In genomic region chr3:8658326-8659212, GRCh38 we compare ENCODE assay signal across 8 cellular contexts. TPM values are rescaled to one million over a fixed set of nuclear protein-coding genes. Genes with fewer than 3 reads are reported as not detected.
DNase-seq lines count a peak whose midpoint lies in the region; ATAC-seq and TF ChIP-seq lines count a peak whose summit lies in the region.

No MANE protein-coding gene starts in this region.

- H3K4me3 ChIP-seq in HCT116 (replicated peaks in 1 of 2; ENCODE audit: low read depth in 1 of 2, low read length in 2 of 2), result peak overlapping the region in 1 of 2 experiments; percentile 32; a peak in 1 of 4 replicates
- no peak overlapping the region for H3K4me3 ChIP-seq in Karpas-422 (ENCODE audit: low read length)

- CTCF ChIA-PET in HCT116 (lab: Charles Lee), result no interaction called here

- H3K27ac ChIP-seq in HCT116 (ENCODE audit: low read depth, low read length), result no peak overlapping the region
- H3K27ac ChIP-seq in Karpas-422 (ENCODE audit: low read length), result no peak overlapping the region

- TF ChIP-seq POLR2A in GM18505 (IDR thresholded peaks at IDR 0.05; ENCODE audit: borderline replicate concordance, extremely low read depth, insufficient read depth, insufficient read length) (no peak), HCT116 (IDR thresholded peaks at IDR 0.05; ENCODE audit: borderline replicate concordance, extremely low read depth, insufficient read depth, insufficient read length) (no peak)

- TF ChIP-seq RAD21 in HCT116 (IDR thresholded peaks at IDR 0.05; ENCODE audit: low read depth), result no peak

- H3K4me1 ChIP-seq in HCT116 (ENCODE audit: control insufficient read depth in 1 of 2, insufficient read depth in 2 of 2, low read length in 2 of 2), result peaks cover 18 to 40% of the 10 kb centered on the region in 2 experiments
- peaks cover 7% of the 10 kb centered on the region; the same call in 1 of the 2 replicates for H3K4me1 ChIP-seq in Karpas-422 (ENCODE audit: low read length)

- H3K36me3 Mint-ChIP-seq in brain (no peaks in the 10 kb centered on the region), endothelial cell (ENCODE audit: low read depth, unreplicated experiment) (no peaks in the 10 kb centered on the region)

- BruUV-seq in HCT116 (replicated peaks; lab: Mats Ljungman, UMichigan), result no TSS peak

- RAD21 ChIA-PET in HCT116 (lab: Charles Lee; ENCODE audit: low non-redundant PET in 1 of 2, low total read pairs in 2 of 2, uncharacterized antibody in 2 of 2, unreplicated experiment in 2 of 2), result no interaction called here

- POLR2A ChIA-PET in HCT116 (lab: Charles Lee), result no interaction called here

- H3K9me3 Mint-ChIP-seq in brain (peaks cover 2 to 13% (median 4%) of the 10 kb centered on the region in 5 experiments), endothelial cell (ENCODE audit: unreplicated experiment) (no peaks in the 10 kb centered on the region)

- peak overlapping the region; percentile 66 for H2AFZ ChIP-seq in HCT116 (ENCODE audit: low read depth, low read length, poor library complexity, severe bottlenecking)
- H2AFZ ChIP-seq in Karpas-422 (ENCODE audit: low read length), result no peak overlapping the region

- peak overlapping the region; percentile 67 for H3K4me2 ChIP-seq in HCT116 (ENCODE audit: low read length)
- no peak overlapping the region for H3K4me2 ChIP-seq in Karpas-422 (ENCODE audit: low read depth, low read length, poor library complexity, severe bottlenecking)

- H3K9me3 ChIP-seq in HCT116 (ENCODE audit: control insufficient read depth in 1 of 2, insufficient read depth in 1 of 2, low read depth in 1 of 2, low read length in 2 of 2) (no peaks in the 10 kb centered on the region), Karpas-422 (ENCODE audit: low read length) (no peaks in the 10 kb centered on the region)

- intact Hi-C loops in HCT116 (cut with micrococcal nuclease), result no loop called here

- TF ChIP-seq CTCF in HCT116 (IDR thresholded peaks at IDR 0.05 in 2 of 3, conservative IDR thresholded peaks at IDR 0.05 in 1 of 3; ENCODE audit: borderline replicate concordance in 1 of 3, insufficient read depth in 1 of 3, low read depth in 2 of 3, low read length in 2 of 3) (no peak), brain (conservative IDR thresholded peaks at IDR 0.05) (no peak), endothelial cell (IDR thresholded peaks at IDR 0.05; ENCODE audit: unreplicated experiment) (no peak)

- peaks cover 77% of the 10 kb centered on the region for H3K4me1 Mint-ChIP-seq in brain
- H3K4me1 Mint-ChIP-seq in endothelial cell (ENCODE audit: unreplicated experiment), result peaks cover 9% of the 10 kb centered on the region

- DNase-seq in HCT116 (ENCODE audit: low read depth, low spot score), result no peak
- peak; percentile 16 for DNase-seq in MV-4-11 (lab: John Stamatoyannopoulos, UW)
- DNase-seq in myocyte (ENCODE audit: low read depth), result peak; percentile 99
- no peak for DNase-seq in stimulated activated CD4-positive, alpha-beta T cell treated with anti-CD3 and anti-CD28 coated beads, Interleukin-2, amount 100 ng/mL, for 48 hours
- DNase-seq in endothelial cell (ENCODE audit: low spot score), result no peak
- no peak for DNase-seq in Karpas-422

- peak; percentile 90 for ATAC-seq in GM18505 (IDR thresholded peaks at IDR 0.05; ENCODE audit: unreplicated experiment)
- peak; percentile 77 for ATAC-seq in HCT116

- H3K27me3 Mint-ChIP-seq in brain (peaks cover 11% of the 10 kb centered on the region), endothelial cell (ENCODE audit: unreplicated experiment) (peaks cover 10% of the 10 kb centered on the region)

- H3K9me2 ChIP-seq in HCT116 (ENCODE audit: insufficient read depth), result no peaks in the 10 kb centered on the region
- H3K9me2 ChIP-seq in Karpas-422 (replicated peaks; ENCODE audit: insufficient read depth, low read length), result no peaks in the 10 kb centered on the region

- H3K27me3 ChIP-seq in HCT116 (ENCODE audit: insufficient read depth, low read length) (no peaks in the 10 kb centered on the region), Karpas-422 (ENCODE audit: low read length) (no peaks in the 10 kb centered on the region)

- H3K9ac ChIP-seq in HCT116 (ENCODE audit: low read length), result peak overlapping the region; percentile 24; the same call in 1 of the 2 replicates
- H3K9ac ChIP-seq in Karpas-422 (ENCODE audit: low read length), result no peak overlapping the region

- peak overlapping the region in 2 of 5 experiments; percentile 10 to 22 for H3K4me3 Mint-ChIP-seq in brain
- no peak overlapping the region for H3K4me3 Mint-ChIP-seq in endothelial cell (ENCODE audit: unreplicated experiment)

- H3K36me3 ChIP-seq in HCT116 (ENCODE audit: control insufficient read depth in 1 of 2, insufficient read depth in 2 of 2, low read length in 2 of 2), result no peaks in the 10 kb centered on the region
- no peaks in the 10 kb centered on the region for H3K36me3 ChIP-seq in Karpas-422 (ENCODE audit: insufficient read depth, low read length)

- no peaks in the 10 kb centered on the region for H4K20me1 ChIP-seq in HCT116 (ENCODE audit: insufficient read depth)
- H4K20me1 ChIP-seq in Karpas-422 (ENCODE audit: insufficient read depth, low read depth, low read length), result no peaks in the 10 kb centered on the region

- H3K79me2 ChIP-seq in HCT116 (ENCODE audit: insufficient read depth, low read length), result no peaks in the 10 kb centered on the region
- no peaks in the 10 kb centered on the region for H3K79me2 ChIP-seq in Karpas-422 (ENCODE audit: low read length)

- H3K27ac Mint-ChIP-seq in brain (peak overlapping the region in 3 of 5 experiments; percentile 86 to 93 (median 91)), endothelial cell (ENCODE audit: unreplicated experiment) (no peak overlapping the region)

TF ChIP-seq in HCT116, 20 proteins besides CTCF, POLR2A, EP300 and RAD21:
- no peak for TF ChIP-seq TCF7L2 (IDR thresholded peaks at IDR 0.05; ENCODE audit: borderline replicate concordance, extremely low read depth, insufficient read depth, insufficient read length)
- peak; percentile 41; the same call in 1 of the 2 replicates for TF ChIP-seq SP1 (IDR thresholded peaks at IDR 0.05; ENCODE audit: low read depth)

RNA-seq across cellular contexts. Expression of gene SSUH2, which starts 14.0 kb away (rescaled TPM):
- total RNA-seq in HCT116 (2021; ENCODE audit: unreplicated experiment) (0.76 TPM), myocyte (0.05 and 0.16 TPM in 2 replicates), endothelial cell (ENCODE audit: unreplicated experiment) (0.21 TPM)
- 0.32 and 0.44 TPM in 2 replicates for polyA plus RNA-seq in HCT116 (2012)
- not detected for polyA plus RNA-seq in brain (ENCODE audit: insufficient read depth, low read depth, low replicate concordance)
- polyA plus RNA-seq in myocyte (2012), result 0.13 TPM
- total RNA-seq in Karpas-422 (2014; rRNA removed; shearing (Covaris generic); ENCODE audit: low replicate concordance), result 0.22 and 0.90 TPM in 2 replicates

Comparison
In these comparisons a context has a peak if more than half of its experiments do, and no peak if none do; other contexts are left out.
1. DNase-seq: peak in MV-4-11 (single experiment) and myocyte (single experiment); none in HCT116 (single experiment), stimulated activated CD4-positive, alpha-beta T cell treated with anti-CD3 and anti-CD28 coated beads, Interleukin-2, amount 100 ng/mL, for 48 hours (0 of 2), endothelial cell (single experiment) and Karpas-422 (single experiment).